1 cellular context compared by ENCODE assay signal in genomic region chr2:161102770-161103450, GRCh38.
TF ChIP-seq lines count a peak whose summit lies in the region.

No MANE protein-coding gene starts in this region.

TF ChIP-seq in HepG2, 621 proteins besides CTCF, POLR2A, EP300 and RAD21 (continued from another document):
- no peak for TF ChIP-seq ZBTB4 (CRISPR knock-in tag; IDR thresholded peaks at IDR 0.05; ENCODE audit: borderline replicate concordance)
- no peak for TF ChIP-seq MED13 (CRISPR knock-in tag; IDR thresholded peaks at IDR 0.05)
- no peak for TF ChIP-seq ZNF367 (CRISPR knock-in tag; IDR thresholded peaks at IDR 0.05; ENCODE audit: borderline replicate concordance)
- TF ChIP-seq MTERF4 (CRISPR knock-in tag; IDR thresholded peaks at IDR 0.05), result no peak
- no peak for TF ChIP-seq ZNF75D (CRISPR knock-in tag; IDR thresholded peaks at IDR 0.05; ENCODE audit: borderline replicate concordance)
- TF ChIP-seq NFIC (IDR thresholded peaks at IDR 0.05; ENCODE audit: low read length), result no peak
- TF ChIP-seq HHEX (CRISPR knock-in tag; IDR thresholded peaks at IDR 0.05), result no peak
- no peak for TF ChIP-seq ZNF24 (IDR thresholded peaks at IDR 0.05)
- TF ChIP-seq, protein P1, sequence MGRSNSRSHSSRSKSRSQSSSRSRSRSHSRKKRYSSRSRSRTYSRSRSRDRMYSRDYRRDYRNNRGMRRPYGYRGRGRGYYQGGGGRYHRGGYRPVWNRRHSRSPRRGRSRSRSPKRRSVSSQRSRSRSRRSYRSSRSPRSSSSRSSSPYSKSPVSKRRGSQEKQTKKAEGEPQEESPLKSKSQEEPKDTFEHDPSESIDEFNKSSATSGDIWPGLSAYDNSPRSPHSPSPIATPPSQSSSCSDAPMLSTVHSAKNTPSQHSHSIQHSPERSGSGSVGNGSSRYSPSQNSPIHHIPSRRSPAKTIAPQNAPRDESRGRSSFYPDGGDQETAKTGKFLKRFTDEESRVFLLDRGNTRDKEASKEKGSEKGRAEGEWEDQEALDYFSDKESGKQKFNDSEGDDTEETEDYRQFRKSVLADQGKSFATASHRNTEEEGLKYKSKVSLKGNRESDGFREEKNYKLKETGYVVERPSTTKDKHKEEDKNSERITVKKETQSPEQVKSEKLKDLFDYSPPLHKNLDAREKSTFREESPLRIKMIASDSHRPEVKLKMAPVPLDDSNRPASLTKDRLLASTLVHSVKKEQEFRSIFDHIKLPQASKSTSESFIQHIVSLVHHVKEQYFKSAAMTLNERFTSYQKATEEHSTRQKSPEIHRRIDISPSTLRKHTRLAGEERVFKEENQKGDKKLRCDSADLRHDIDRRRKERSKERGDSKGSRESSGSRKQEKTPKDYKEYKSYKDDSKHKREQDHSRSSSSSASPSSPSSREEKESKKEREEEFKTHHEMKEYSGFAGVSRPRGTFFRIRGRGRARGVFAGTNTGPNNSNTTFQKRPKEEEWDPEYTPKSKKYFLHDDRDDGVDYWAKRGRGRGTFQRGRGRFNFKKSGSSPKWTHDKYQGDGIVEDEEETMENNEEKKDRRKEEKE (IDR thresholded peaks at IDR 0.05), result no peak
- no peak for TF ChIP-seq ZHX2 (IDR thresholded peaks at IDR 0.05; ENCODE audit: low read depth)
- no peak for TF ChIP-seq ZHX2 (CRISPR knock-in tag; IDR thresholded peaks at IDR 0.05; ENCODE audit: borderline replicate concordance)
- no peak for TF ChIP-seq KLF15 (CRISPR knock-in tag; IDR thresholded peaks at IDR 0.05; ENCODE audit: borderline replicate concordance)
- 0 out of 2 replicates have a peak, but pooled peaks have one; percentile 7 for TF ChIP-seq CEBPB (IDR thresholded peaks at IDR 0.05; ENCODE audit: borderline replicate concordance, low read depth, low read length)
